In genomic region chr18:23591011-23591410, GRCh38 we compare ENCODE assay signal across 1 cellular context.
TF ChIP-seq lines count a peak whose summit lies in the region.

No MANE protein-coding gene starts in this region.

TF ChIP-seq in HCT116, 20 proteins besides CTCF, POLR2A, EP300 and RAD21 (continued from another document):
- TF ChIP-seq CEBPB (IDR thresholded peaks at IDR 0.05; ENCODE audit: low read depth) (no peak), EZH2phosphoT487 (IDR thresholded peaks at IDR 0.05; ENCODE audit: borderline replicate concordance) (no peak), EGR1 (IDR thresholded peaks at IDR 0.05; ENCODE audit: low read depth) (no peak), ZNF274 (IDR thresholded peaks at IDR 0.05; ENCODE audit: low read depth, low read length) (no peak), TCF7L2 (IDR thresholded peaks at IDR 0.05; ENCODE audit: borderline replicate concordance, extremely low read depth, insufficient read depth, insufficient read length) (no peak), CBX3 (IDR thresholded peaks at IDR 0.05; ENCODE audit: low read depth) (no peak), REST (IDR thresholded peaks at IDR 0.05; ENCODE audit: low read depth) (no peak)
